19 cellular contexts compared by ENCODE assay signal in genomic region chr9:109336409-109336808, GRCh38. TPM values are rescaled to one million over a fixed set of nuclear protein-coding genes. Genes with fewer than 3 reads are reported as not detected.
"Had no signal": no experiment of that assay in that cellular context is flagged by ENCODE, and none has a peak within 500 bp of the region (broad histone marks: within the 10 kb centered on the region; RNA-seq: fewer than 3 reads in every experiment).

No MANE protein-coding gene starts in this region.

- H3K27me3 ChIP-seq: colonic mucosa, sigmoid colon, testis, tibial nerve had no signal

- H3K9me3 ChIP-seq: colonic mucosa, heart left ventricle, neutrophil, sigmoid colon, testis, tibial nerve had no signal

- H3K4me1 Mint-ChIP-seq: naive thymus-derived CD4-positive, alpha-beta T cell; stimulated activated naive B cell treated with anti-CD40 and anti-IgM and Interleukin-4, amounts not matched to agents 10 μg/mL and 1 μg/mL and 100 μg/mL, for 72 hours; stimulated activated naive CD8-positive, alpha-beta T cell treated with anti-CD3 and anti-CD28 coated beads, Interleukin-15, amount 100 ng/mL, for 72 hours had no signal

- H3K36me3 ChIP-seq: colonic mucosa, heart left ventricle, neutrophil, sigmoid colon, tibial nerve had no signal

- H3K9me3 Mint-ChIP-seq: naive thymus-derived CD4-positive, alpha-beta T cell; nephron progenitor cell; stimulated activated naive B cell treated with anti-CD40 and anti-IgM and Interleukin-4, amounts not matched to agents 10 μg/mL and 1 μg/mL and 100 μg/mL, for 72 hours; stimulated activated naive CD8-positive, alpha-beta T cell treated with anti-CD3 and anti-CD28 coated beads, Interleukin-15, amount 100 ng/mL, for 72 hours had no signal

- H3K27ac Mint-ChIP-seq: naive thymus-derived CD4-positive, alpha-beta T cell; nephron progenitor cell; stimulated activated naive B cell treated with anti-CD40 and anti-IgM and Interleukin-4, amounts not matched to agents 10 μg/mL and 1 μg/mL and 100 μg/mL, for 72 hours; stimulated activated naive CD8-positive, alpha-beta T cell treated with anti-CD3 and anti-CD28 coated beads, Interleukin-15, amount 100 ng/mL, for 72 hours had no signal

- H3K4me1 ChIP-seq: colonic mucosa, sigmoid colon had no signal

- ATAC-seq: esophagus mucosa; heart left ventricle; naive thymus-derived CD4-positive, alpha-beta T cell; stimulated activated naive B cell treated with anti-CD40 and anti-IgM and Interleukin-4, amounts not matched to agents 10 μg/mL and 1 μg/mL and 100 μg/mL, for 72 hours; stimulated activated naive CD8-positive, alpha-beta T cell treated with anti-CD3 and anti-CD28 coated beads, Interleukin-15, amount 100 ng/mL, for 72 hours had no signal

- H3K27ac ChIP-seq: colonic mucosa, heart left ventricle, neutrophil, sigmoid colon, skin epidermis, testis, tibial nerve had no signal

- DNase-seq: colonic mucosa; dermis blood vessel endothelial cell; heart left ventricle; hippocampal formation; kidney glomerular epithelial cell; mesendoderm; naive thymus-derived CD4-positive, alpha-beta T cell; nephron progenitor cell; sigmoid colon; stimulated activated CD4-positive, alpha-beta T cell treated with anti-CD3 and anti-CD28 coated beads, Interleukin-2, amount 100 ng/mL, for 24 hours; stimulated activated CD4-positive, alpha-beta T cell treated with anti-CD3 and anti-CD28 coated beads, Interleukin-4, amount 100 ng/mL, for 4 hours; stimulated activated naive B cell treated with anti-CD40 and anti-IgM and Interleukin-4, amounts not matched to agents 10 μg/mL and 1 μg/mL and 100 μg/mL, for 72 hours; stimulated activated naive CD8-positive, alpha-beta T cell treated with anti-CD3 and anti-CD28 coated beads, Interleukin-15, amount 100 ng/mL, for 72 hours; testis had no signal

- H3K4me3 ChIP-seq: colonic mucosa, heart left ventricle, sigmoid colon, skin epidermis, testis, tibial nerve had no signal

- H3K36me3 Mint-ChIP-seq: naive thymus-derived CD4-positive, alpha-beta T cell; stimulated activated naive B cell treated with anti-CD40 and anti-IgM and Interleukin-4, amounts not matched to agents 10 μg/mL and 1 μg/mL and 100 μg/mL, for 72 hours had no signal

- H3K4me3 Mint-ChIP-seq: naive thymus-derived CD4-positive, alpha-beta T cell; nephron progenitor cell; stimulated activated naive B cell treated with anti-CD40 and anti-IgM and Interleukin-4, amounts not matched to agents 10 μg/mL and 1 μg/mL and 100 μg/mL, for 72 hours; stimulated activated naive CD8-positive, alpha-beta T cell treated with anti-CD3 and anti-CD28 coated beads, Interleukin-15, amount 100 ng/mL, for 72 hours had no signal

RNA-seq across cellular contexts. Expression of gene EPB41L4B, which starts 15.6 kb away (rescaled TPM):
- total RNA-seq: mononuclear cell had no signal
